Comparison of ENCODE assay signal across 16 cellular contexts in the genomic region with DNA sequence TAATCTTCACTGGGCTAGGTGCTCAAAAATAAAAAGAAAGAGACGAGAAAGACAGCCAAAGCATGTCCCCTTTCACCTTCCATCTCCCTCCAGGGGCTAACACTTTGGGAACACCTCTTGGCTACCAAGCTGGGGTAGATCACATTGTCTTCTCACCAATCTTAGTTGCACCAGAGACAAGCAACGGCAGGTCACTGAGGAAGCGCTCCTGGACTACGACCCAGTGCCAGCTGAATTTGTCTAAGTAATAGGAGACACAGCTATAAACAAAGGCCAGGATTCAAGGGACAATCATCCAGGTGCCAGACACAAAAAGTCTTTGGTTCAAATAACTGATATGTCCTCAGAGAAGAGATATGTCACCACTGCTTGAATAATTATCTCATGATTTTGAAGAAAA.
DNase-seq lines count a peak whose midpoint lies in the region; ATAC-seq and TF ChIP-seq lines count a peak whose summit lies in the region.
"Had no signal": no experiment of that assay in that cellular context is flagged by ENCODE, and none has a peak within 500 bp of the region (broad histone marks: within the 10 kb centered on the region; RNA-seq: fewer than 3 reads in every experiment).

No MANE protein-coding gene starts in this region.

- H3K27ac ChIP-seq in GM23338 (ENCODE audit: low read depth) (no peak overlapping the region), hepatocyte (peak overlapping the region; percentile 99), stomach (peak overlapping the region in 3 of 5 donors; percentile 99)
- H3K27ac ChIP-seq: brain microvascular endothelial cell, SJSA1 had no signal

- no peaks in the 10 kb centered on the region for H3K9me2 ChIP-seq in GM23338 (ENCODE audit: insufficient read depth)
- H3K9me2 ChIP-seq in hepatocyte (replicated peaks; ENCODE audit: insufficient read depth) = no peaks in the 10 kb centered on the region

- no peaks in the 10 kb centered on the region for H3K36me3 ChIP-seq in GM23338 (ENCODE audit: insufficient read depth)
- no peaks in the 10 kb centered on the region for H3K36me3 ChIP-seq in hepatocyte (replicated peaks; ENCODE audit: insufficient read depth, low read depth)
- H3K36me3 ChIP-seq in stomach = peaks cover 6 to 49% (median 42%) of the 10 kb centered on the region in 4 donors
- H3K36me3 ChIP-seq: pancreas had no signal

- no peak for TF ChIP-seq POLR2A in stomach (IDR thresholded peaks at IDR 0.05)

- H3K4me2 ChIP-seq in GM23338 = peak overlapping the region; percentile 53
- peak overlapping the region; percentile 77 for H3K4me2 ChIP-seq in hepatocyte

- TF ChIP-seq EP300 in stomach (IDR thresholded peaks at IDR 0.05) = no peak

- H3K27me3 ChIP-seq in GM23338 (ENCODE audit: insufficient read depth) = no peaks in the 10 kb centered on the region
- no peaks in the 10 kb centered on the region for H3K27me3 ChIP-seq in hepatocyte
- H3K27me3 ChIP-seq in stomach = no peaks in the 10 kb centered on the region
- H3K27me3 ChIP-seq: brain microvascular endothelial cell, pancreas, SJSA1 had no signal

- H3K4me3 Mint-ChIP-seq in GM23338 = no peak overlapping the region; the same call in 2 of the 3 replicates
- H3K4me3 Mint-ChIP-seq in T-helper 17 cell = peak overlapping the region; percentile 52
- H3K4me3 Mint-ChIP-seq: stimulated activated naive CD8-positive, alpha-beta T cell treated with anti-CD3 and anti-CD28 coated beads, Interleukin-15, amount 100 ng/mL, for 72 hours had no signal

- H3F3A ChIP-seq in GM23338 (replicated peaks; ENCODE audit: low read depth) = no peaks in the 10 kb centered on the region

- WGBS in hepatocyte (ENCODE audit: low lambda C conversion rate, missing lambda C conversion rate) = 89% methylated on average over 4 of the region's 4 CpGs
- WGBS in stomach, 5 donors = 73 to 88% (median 86%) methylated on average over 4 of the region's 4 CpGs

- H4K20me1 ChIP-seq in GM23338 (replicated peaks; ENCODE audit: insufficient read depth) = peaks cover 31% of the 10 kb centered on the region
- H4K20me1 ChIP-seq in hepatocyte (ENCODE audit: insufficient read depth, poor library complexity, severe bottlenecking) = peaks cover 47% of the 10 kb centered on the region

- DNase-seq in GM23338 (ENCODE audit: low spot score) (no peak), T-helper 17 cell (no peak), hepatocyte (ENCODE audit: low spot score) (no peak), stomach (no peak), T-helper 9 cell (no peak)
- DNase-seq in stimulated activated CD4-positive, alpha-beta T cell treated with anti-CD3 and anti-CD28 coated beads, Interleukin-1b, Interleukin-23, amount 100 ng/mL, for 48 hours = no peak
- DNase-seq: activated T-cell treated with anti-CD3 and anti-CD28 coated beads, Interleukin-2, amount 50 U/mL, for 4 hours; brain microvascular endothelial cell; NCI-H1417 treated with DMSO at 0.1 percent for 48 hours; NCI-H69; pancreas; stimulated activated CD4-positive, alpha-beta T cell treated with anti-CD3 and anti-CD28 coated beads, Interleukin-4, amount 100 ng/mL, for 4 hours; stimulated activated naive CD8-positive, alpha-beta T cell treated with anti-CD3 and anti-CD28 coated beads, Interleukin-15, amount 100 ng/mL, for 72 hours had no signal

- intact Hi-C loops in stomach (cut with DNase I; ENCODE audit: low total_unique reads) = no loop called here

- no peaks in the 10 kb centered on the region for H3K9me3 ChIP-seq in T-helper 17 cell (ENCODE audit: control insufficient read depth, low read length, poor library complexity, severe bottlenecking)
- no peaks in the 10 kb centered on the region for H3K9me3 ChIP-seq in hepatocyte (ENCODE audit: low read depth)
- no peaks in the 10 kb centered on the region for H3K9me3 ChIP-seq in stomach
- H3K9me3 ChIP-seq: pancreas, SJSA1 had no signal

- peaks cover 24% of the 10 kb centered on the region for H3K36me3 Mint-ChIP-seq in GM23338 (ENCODE audit: low read depth)
- H3K36me3 Mint-ChIP-seq in T-helper 17 cell (ENCODE audit: low read depth) = peaks cover 10% of the 10 kb centered on the region

- TF ChIP-seq CTCF in GM23338 (conservative IDR thresholded peaks at IDR 0.05; ENCODE audit: low read depth in 2 of 2) (no peak), hepatocyte (IDR thresholded peaks at IDR 0.05; ENCODE audit: poor library complexity) (no peak), stomach (IDR thresholded peaks at IDR 0.05) (no peak)

- peak overlapping the region; percentile 36; the same call in 1 of the 2 replicates for H3K27ac Mint-ChIP-seq in GM23338
- no peak overlapping the region for H3K27ac Mint-ChIP-seq in T-helper 17 cell
- H3K27ac Mint-ChIP-seq: stimulated activated naive CD8-positive, alpha-beta T cell treated with anti-CD3 and anti-CD28 coated beads, Interleukin-15, amount 100 ng/mL, for 72 hours had no signal

- H3K9me3 Mint-ChIP-seq in GM23338 = no peaks in the 10 kb centered on the region; the same call in 2 of the 3 replicates
- H3K9me3 Mint-ChIP-seq: activated T-cell treated with anti-CD3 and anti-CD28 coated beads, Interleukin-2, amount 50 U/mL, for 4 hours; IgD-negative memory B cell; stimulated activated naive CD8-positive, alpha-beta T cell treated with anti-CD3 and anti-CD28 coated beads, Interleukin-15, amount 100 ng/mL, for 72 hours had no signal

- H3K79me2 ChIP-seq in GM23338 (replicated peaks; ENCODE audit: insufficient read depth) = peaks cover 98% of the 10 kb centered on the region
- H3K79me2 ChIP-seq in hepatocyte = peaks cover 97% of the 10 kb centered on the region

- H3K4me3 ChIP-seq in GM23338 = no peak overlapping the region
- H3K4me3 ChIP-seq in hepatocyte = no peak overlapping the region
- peak overlapping the region in 1 of 4 donors; percentile 1 for H3K4me3 ChIP-seq in stomach
- H3K4me3 ChIP-seq: pancreas, SJSA1 had no signal

- no peak overlapping the region for H2AFZ ChIP-seq in GM23338
- H2AFZ ChIP-seq in hepatocyte = no peak overlapping the region

- no peak for ATAC-seq in GM23338
- no peak for ATAC-seq in T-helper 17 cell
- no peak for ATAC-seq in GM18502 (IDR thresholded peaks at IDR 0.05; ENCODE audit: poor library complexity, unreplicated experiment)
- ATAC-seq: activated T-cell treated with anti-CD3 and anti-CD28 coated beads, Interleukin-2, amount 50 U/mL, for 4 hours; pancreas; stimulated activated naive CD8-positive, alpha-beta T cell treated with anti-CD3 and anti-CD28 coated beads, Interleukin-15, amount 100 ng/mL, for 72 hours had no signal

- peaks cover 26% of the 10 kb centered on the region for H3K4me1 Mint-ChIP-seq in GM23338
- H3K4me1 Mint-ChIP-seq in T-helper 17 cell = peaks cover 31% of the 10 kb centered on the region

- H3K27me3 Mint-ChIP-seq in GM23338 (ENCODE audit: insufficient read depth, low read depth, poor library complexity) (peaks cover 7% of the 10 kb centered on the region), T-helper 17 cell (no peaks in the 10 kb centered on the region)
- H3K27me3 Mint-ChIP-seq: IgD-negative memory B cell; stimulated activated naive CD8-positive, alpha-beta T cell treated with anti-CD3 and anti-CD28 coated beads, Interleukin-15, amount 100 ng/mL, for 72 hours had no signal

- H3K4me1 ChIP-seq in GM23338 (ENCODE audit: insufficient read depth) (peaks cover 68% of the 10 kb centered on the region), hepatocyte (ENCODE audit: insufficient read depth) (peaks cover 39% of the 10 kb centered on the region), stomach (peaks cover 64 to 89% (median 78%) of the 10 kb centered on the region in 4 donors)
